In genomic region chr3:11637901-11638668, GRCh38 we compare ENCODE assay signal across 12 cellular contexts. TPM values are rescaled to one million over a fixed set of nuclear protein-coding genes. Genes with fewer than 3 reads are reported as not detected.
A peak's percentile ranks its signal among the peaks of the same experiment; 100 is the strongest.
DNase-seq lines count a peak whose midpoint lies in the region.
"Had no signal": no experiment of that assay in that cellular context is flagged by ENCODE, and none has a peak within 500 bp of the region (broad histone marks: within the 10 kb centered on the region; RNA-seq: fewer than 3 reads in every experiment).

No MANE protein-coding gene starts in this region.

- peak in 2 of 3 experiments; percentile 32 to 67 for DNase-seq in NCI-H1417 (lab: John Stamatoyannopoulos, UW)
- DNase-seq in NCI-H1417 treated with DMSO at 0.1 percent for 48 hours (lab: John Stamatoyannopoulos, UW), result no peak
- DNase-seq in amniotic epithelial cell (ENCODE audit: low read depth), result peak; percentile 46
- DNase-seq in stimulated activated naive CD4-positive, alpha-beta T cell treated with Interleukin-2 at 50 U/mL for 16 hours (lab: John Stamatoyannopoulos, UW), result no peak
- no peak for DNase-seq in activated CD4-positive, alpha-beta T cell treated with anti-CD3 and anti-CD28 coated beads for 1 hour
- no peak for DNase-seq in NCI-H2171 (lab: John Stamatoyannopoulos, UW)
- DNase-seq: 8988T; amniotic stem cell; NCI-H510A; stimulated activated CD4-positive, alpha-beta T cell treated with anti-CD3 and anti-CD28 coated beads, Interleukin-2, amount 100 ng/mL, for 24 hours had no signal

- H3K27ac ChIP-seq in layer of hippocampus (ENCODE audit: low read depth, low read length) (peak overlapping the region; percentile 66), temporal lobe (ENCODE audit: low read depth, low read length) (peak overlapping the region; percentile 45)

- H3K27me3 ChIP-seq in layer of hippocampus (ENCODE audit: control insufficient read depth, insufficient read depth, low read length), result no peaks in the 10 kb centered on the region

RNA-seq across cellular contexts. Expression of gene VGLL4, which starts 5.6 kb away (rescaled TPM):
- total RNA-seq in temporal lobe, result 69.3 TPM

Comparison
In these comparisons a context has a peak if more than half of its experiments do, and no peak if none do; other contexts are left out.
1. DNase-seq: peak in NCI-H1417 (2 of 3) and amniotic epithelial cell (single experiment); none in NCI-H1417 treated with DMSO at 0.1 percent for 48 hours (single experiment), stimulated activated naive CD4-positive, alpha-beta T cell treated with Interleukin-2 at 50 U/mL for 16 hours (single experiment), activated CD4-positive, alpha-beta T cell treated with anti-CD3 and anti-CD28 coated beads for 1 hour (single experiment) and NCI-H2171 (single experiment).